In genomic region chr15:54082836-54083492, GRCh38 we compare ENCODE assay signal across 7 cellular contexts.
DNase-seq lines count a peak whose midpoint lies in the region; ATAC-seq and TF ChIP-seq lines count a peak whose summit lies in the region.

No MANE protein-coding gene starts in this region.

- ATAC-seq in HG02759 (IDR thresholded peaks at IDR 0.05; ENCODE audit: unreplicated experiment): peak; percentile 65
- peak in 3 of 4 donors; percentile 18 to 54 (median 32) for ATAC-seq in right lobe of liver
- no peak for ATAC-seq in GM19395 (IDR thresholded peaks at IDR 0.05; ENCODE audit: unreplicated experiment)
- no peak for ATAC-seq in GM18505 (IDR thresholded peaks at IDR 0.05; ENCODE audit: unreplicated experiment)

- no peak overlapping the region for H3K27ac ChIP-seq in WERI-Rb-1
- no peak overlapping the region for H3K27ac ChIP-seq in right lobe of liver

- H3K27me3 ChIP-seq in WERI-Rb-1 (ENCODE audit: insufficient read depth, low read depth, severe bottlenecking) (no peaks in the 10 kb centered on the region), right lobe of liver (no peaks in the 10 kb centered on the region)

- H3K36me3 ChIP-seq in WERI-Rb-1 (no peaks in the 10 kb centered on the region), right lobe of liver (no peaks in the 10 kb centered on the region)

- intact Hi-C loops in right lobe of liver (cut with DNase I): no loop called here

- no peak overlapping the region for H3K4me3 ChIP-seq in GM12865 (ENCODE audit: low read depth, low read length)
- no peak overlapping the region for H3K4me3 ChIP-seq in WERI-Rb-1 (ENCODE audit: low read depth, low read length)
- H3K4me3 ChIP-seq in right lobe of liver: no peak overlapping the region

- TF ChIP-seq CTCF in GM12865 (IDR thresholded peaks at IDR 0.05; ENCODE audit: insufficient read depth, low read depth, low read length, missing control alignments): peak; percentile 83
- TF ChIP-seq CTCF in WERI-Rb-1 (IDR thresholded peaks at IDR 0.05; ENCODE audit: low read depth, low read length): peak; percentile 83
- peak; percentile 44 to 71 (median 66) for TF ChIP-seq CTCF in right lobe of liver (IDR thresholded peaks at IDR 0.05)

- no peaks in the 10 kb centered on the region for H3K9me3 ChIP-seq in WERI-Rb-1 (ENCODE audit: severe bottlenecking)
- H3K9me3 ChIP-seq in right lobe of liver: no peaks in the 10 kb centered on the region

- 0% methylated on average over 3 of the region's 7 CpGs for WGBS in right lobe of liver (ENCODE audit: insufficient coverage, low coverage, low lambda C conversion rate, missing lambda C conversion rate)

- DNase-seq in GM12865 (ENCODE audit: low read depth) (peak; percentile 40), WERI-Rb-1 (peak; percentile 19), right lobe of liver (no peak), NCI-H1436 treated with DMSO at 0.1 percent for 48 hours (lab: John Stamatoyannopoulos, UW) (no peak)

- TF ChIP-seq POLR2A in right lobe of liver (IDR thresholded peaks at IDR 0.05) (no peak), GM18505 (IDR thresholded peaks at IDR 0.05; ENCODE audit: borderline replicate concordance, extremely low read depth, insufficient read depth, insufficient read length) (no peak)

- H3K4me1 ChIP-seq in right lobe of liver: no peaks in the 10 kb centered on the region

Comparison
In these comparisons a context has a peak if more than half of its experiments do, and no peak if none do; other contexts are left out.
1. DNase-seq: peak in GM12865 (single experiment) and WERI-Rb-1 (single experiment); none in right lobe of liver (0 of 3) and NCI-H1436 treated with DMSO at 0.1 percent for 48 hours (single experiment).
2. ATAC-seq: peak in HG02759 (single experiment) and right lobe of liver (3 of 4); none in GM19395 (single experiment) and GM18505 (single experiment).
3. Peak in every context shown above with its lines, with median percentiles within 50 percentile points of each other: CTCF ChIP-seq.